ENCODE assay signal across 1 cellular context in the genomic region with DNA sequence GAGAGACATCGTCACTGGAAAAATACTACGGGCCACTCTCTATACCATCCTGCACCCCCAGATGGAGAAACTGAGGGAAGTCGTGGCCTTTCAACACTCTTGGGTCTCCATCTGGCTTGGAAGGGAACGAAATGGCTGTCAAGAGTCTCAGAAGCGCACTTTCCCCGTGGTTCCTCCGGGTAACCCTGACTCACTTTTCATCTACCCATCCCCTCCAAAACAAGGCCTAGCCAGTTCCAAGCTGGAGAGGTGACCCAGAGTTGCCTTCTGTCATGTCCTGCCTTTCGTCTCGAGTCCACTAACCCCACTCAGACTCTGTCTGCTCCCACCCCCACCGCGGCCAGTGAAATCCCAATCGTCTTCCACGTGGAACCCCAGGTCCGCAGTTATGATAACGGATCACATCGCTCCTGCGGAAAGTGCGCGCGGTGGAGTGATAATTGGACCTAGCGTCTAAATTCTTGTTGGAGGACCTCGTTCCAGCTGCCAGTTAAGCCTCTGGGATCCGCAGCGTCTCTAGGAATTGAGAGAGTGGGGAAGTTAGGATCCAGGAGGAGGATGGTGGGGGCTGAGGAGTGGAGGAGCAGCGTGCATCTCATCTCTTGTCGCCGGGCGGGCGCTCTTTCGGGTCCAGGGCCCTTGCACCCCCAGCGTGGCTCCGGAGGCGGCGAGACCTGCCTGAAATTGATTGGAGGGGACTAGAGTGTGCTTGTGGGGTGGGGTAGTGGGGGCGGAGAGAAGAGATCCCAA.
TF ChIP-seq lines count a peak whose summit lies in the region.

No MANE protein-coding gene starts in this region.

TF ChIP-seq in HepG2, 621 proteins besides CTCF, POLR2A, EP300 and RAD21:
- TF ChIP-seq, protein P1, sequence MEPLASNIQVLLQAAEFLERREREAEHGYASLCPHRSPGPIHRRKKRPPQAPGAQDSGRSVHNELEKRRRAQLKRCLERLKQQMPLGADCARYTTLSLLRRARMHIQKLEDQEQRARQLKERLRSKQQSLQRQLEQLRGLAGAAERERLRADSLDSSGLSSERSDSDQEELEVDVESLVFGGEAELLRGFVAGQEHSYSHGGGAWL (CRISPR knock-in tag; IDR thresholded peaks at IDR 0.05): no peak
